Comparison of ENCODE assay signal across 17 cellular contexts in genomic region chr11:80838153-80838552, GRCh38.
DNase-seq lines count a peak whose midpoint lies in the region; ATAC-seq and TF ChIP-seq lines count a peak whose summit lies in the region.
"Had no signal": no experiment of that assay in that cellular context is flagged by ENCODE, and none has a peak within 500 bp of the region (broad histone marks: within the 10 kb centered on the region; RNA-seq: fewer than 3 reads in every experiment).

No MANE protein-coding gene starts in this region.

- DNase-seq in upper lobe of right lung = no peak
- DNase-seq in right lobe of liver = no peak
- DNase-seq in NCI-H2196 treated with DMSO at 0.1 percent for 48 hours (lab: John Stamatoyannopoulos, UW; ENCODE audit: unreplicated experiment) = no peak
- DNase-seq: ACHN, activated gamma-delta T cell treated with Interleukin-2 at 50 U/mL for 16 hours, GDM1, hippocampal formation, MG63, NCI-H1930, NCI-H526 treated with DMSO at 0.1 percent for 48 hours had no signal

- H3K4me1 ChIP-seq in upper lobe of right lung (no peaks in the 10 kb centered on the region), right lobe of liver (no peaks in the 10 kb centered on the region)
- H3K4me1 ChIP-seq: esophagus muscularis mucosa had no signal

- no peak overlapping the region for H3K4me3 ChIP-seq in upper lobe of right lung
- no peak overlapping the region for H3K4me3 ChIP-seq in right lobe of liver
- H3K4me3 ChIP-seq: esophagus muscularis mucosa, MG63 had no signal

- no peak overlapping the region for H3K27ac ChIP-seq in upper lobe of right lung
- H3K27ac ChIP-seq in right lobe of liver = no peak overlapping the region
- H3K27ac ChIP-seq: esophagus muscularis mucosa, VCaP had no signal

- H3K9me3 ChIP-seq in upper lobe of right lung (no peaks in the 10 kb centered on the region), right lobe of liver (no peaks in the 10 kb centered on the region)
- H3K9me3 ChIP-seq: esophagus muscularis mucosa, MG63 had no signal

- intact Hi-C loops in upper lobe of right lung (cut with DNase I) = no loop called here
- intact Hi-C loops in right lobe of liver (cut with DNase I) = no loop called here

- no peaks in the 10 kb centered on the region for H3K36me3 ChIP-seq in upper lobe of right lung
- H3K36me3 ChIP-seq in right lobe of liver = no peaks in the 10 kb centered on the region
- H3K36me3 ChIP-seq: esophagus muscularis mucosa, MG63 had no signal

- H3K27me3 ChIP-seq in upper lobe of right lung (no peaks in the 10 kb centered on the region), right lobe of liver (no peaks in the 10 kb centered on the region)
- H3K27me3 ChIP-seq: esophagus muscularis mucosa, MG63 had no signal

- no peak for TF ChIP-seq POLR2A in right lobe of liver (IDR thresholded peaks at IDR 0.05)

- 74% methylated on average over 1 of the region's 1 CpG for WGBS in right lobe of liver (ENCODE audit: insufficient coverage, low coverage, low lambda C conversion rate, missing lambda C conversion rate)

- ATAC-seq in GM18498 (IDR thresholded peaks at IDR 0.05; ENCODE audit: unreplicated experiment) (peak; percentile 83), GM19324 (IDR thresholded peaks at IDR 0.05; ENCODE audit: low FRiP score, unreplicated experiment) (peak; percentile 53), GM21825 (IDR thresholded peaks at IDR 0.05; ENCODE audit: unreplicated experiment) (peak; percentile 89), HG03175 (IDR thresholded peaks at IDR 0.05; ENCODE audit: unreplicated experiment) (peak; percentile 83), upper lobe of right lung (no peak), right lobe of liver (no peak), HG02973 (IDR thresholded peaks at IDR 0.05; ENCODE audit: unreplicated experiment) (no peak)

- TF ChIP-seq CTCF in upper lobe of right lung (IDR thresholded peaks at IDR 0.05) = no peak
- TF ChIP-seq CTCF in right lobe of liver (IDR thresholded peaks at IDR 0.05) = no peak

Comparison
In these comparisons a context has a peak if more than half of its experiments do, and no peak if none do; other contexts are left out.
1. ATAC-seq: peak in GM18498 (single experiment), GM19324 (single experiment), GM21825 (single experiment) and HG03175 (single experiment); none in upper lobe of right lung (single experiment), right lobe of liver (0 of 4) and HG02973 (single experiment).